Comparison of ENCODE assay signal across 37 cellular contexts in genomic region chr22:19046287-19046686, GRCh38.
DNase-seq lines count a peak whose midpoint lies in the region; ATAC-seq, FAIRE-seq and TF ChIP-seq lines count a peak whose summit lies in the region.
"Had no signal": no experiment of that assay in that cellular context is flagged by ENCODE, and none has a peak within 500 bp of the region (broad histone marks: within the 10 kb centered on the region; RNA-seq: fewer than 3 reads in every experiment).

No MANE protein-coding gene starts in this region.

- TF ChIP-seq CTCF in natural killer cell (IDR thresholded peaks at IDR 0.05), result no peak
- TF ChIP-seq CTCF in K562 (IDR thresholded peaks at IDR 0.05 in 2 of 3, conservative IDR thresholded peaks at IDR 0.05 in 1 of 3; ENCODE audit: insufficient read depth in 2 of 3, low read depth in 1 of 3, low read length in 3 of 3), result no peak

- H3K4me1 Mint-ChIP-seq in activated naive CD4-positive, alpha-beta T cell treated with anti-CD3 and anti-CD28 coated beads, Interleukin-2, amount 10 ng/mL, durations not matched to agents 7 days and 5 days, result no peaks in the 10 kb centered on the region
- peaks cover 5 to 6% of the 10 kb centered on the region in 2 donors for H3K4me1 Mint-ChIP-seq in natural killer cell treated with Interleukin-12 subunit alpha and Interleukin-12 subunit beta and Interleukin-15 and Interleukin-18, amount 100 ng/mL, for 72 hours (ENCODE audit: low read depth in 2 of 2)
- peaks cover 0 to 6% of the 10 kb centered on the region in 2 donors for H3K4me1 Mint-ChIP-seq in natural killer cell
- H3K4me1 Mint-ChIP-seq in stimulated activated effector memory CD8-positive, alpha-beta T cell treated with anti-CD3 and anti-CD28 coated beads, Interleukin-12 subunit alpha, Interleukin-12 subunit beta, amount 100 ng/mL, for 72 hours, result peaks cover under 1% of the 10 kb centered on the region
- H3K4me1 Mint-ChIP-seq: B cell, CD14-positive monocyte had no signal

- no peaks in the 10 kb centered on the region for H3K27me3 ChIP-seq in K562 (ENCODE audit: control insufficient read depth in 2 of 2, insufficient read depth in 2 of 2, low read length in 2 of 2)
- H3K27me3 ChIP-seq: BE2C; BLaER1; BLaER1 treated with 17β-estradiol and CSF1 and Interleukin-3, amounts not matched to agents 10 nM and 100 nM had no signal

- H3K27ac Mint-ChIP-seq in activated naive CD4-positive, alpha-beta T cell treated with anti-CD3 and anti-CD28 coated beads, Interleukin-2, amount 10 ng/mL, durations not matched to agents 7 days and 5 days, result peak overlapping the region; percentile 5
- no peak overlapping the region for H3K27ac Mint-ChIP-seq in natural killer cell treated with Interleukin-12 subunit alpha and Interleukin-12 subunit beta and Interleukin-15 and Interleukin-18, amount 100 ng/mL, for 72 hours
- H3K27ac Mint-ChIP-seq in natural killer cell, result no peak overlapping the region
- peak overlapping the region; percentile 26 for H3K27ac Mint-ChIP-seq in stimulated activated effector memory CD8-positive, alpha-beta T cell treated with anti-CD3 and anti-CD28 coated beads, Interleukin-12 subunit alpha, Interleukin-12 subunit beta, amount 100 ng/mL, for 72 hours
- H3K27ac Mint-ChIP-seq: B cell; CD4-positive, alpha-beta T cell; CD8-positive, alpha-beta memory T cell; CD8-positive, alpha-beta T cell had no signal

- H3K27ac ChIP-seq in K562 (ENCODE audit: extremely low read depth, low read depth, low read length), result no peak overlapping the region
- H3K27ac ChIP-seq: 22Rv1; A549; BLaER1; BLaER1 treated with 17β-estradiol and CSF1 and Interleukin-3, amounts not matched to agents 10 nM and 100 nM; C4-2B had no signal

- no peak for TF ChIP-seq POLR2A in K562 (conservative IDR thresholded peaks at IDR 0.05)

- H3K4me3 ChIP-seq in K562, result no peak overlapping the region
- H3K4me3 ChIP-seq: A549; BLaER1; BLaER1 treated with 17β-estradiol and CSF1 and Interleukin-3, amounts not matched to agents 10 nM and 100 nM had no signal

- in situ Hi-C loops in K562 (cut with MboI) (no loop called here), G401 (cut with HindIII; ENCODE audit: low sequenced_read_pairs) (no loop called here)

- WGBS in K562 (ENCODE audit: insufficient coverage, low coverage, missing lambda C conversion rate), result 86% methylated on average over 2 of the region's 2 CpGs

- intact Hi-C loops in natural killer cell (cut with micrococcal nuclease), result no loop called here
- intact Hi-C loops in K562 (cut with micrococcal nuclease), result no loop called here

- BruUV-seq in K562 (replicated peaks; lab: Mats Ljungman, UMichigan), result no TSS peak

- peaks cover 6% of the 10 kb centered on the region for H3K9me1 ChIP-seq in K562 (ENCODE audit: control insufficient read depth, insufficient read depth, low read length)

- H4K20me1 ChIP-seq in K562 (replicated peaks; ENCODE audit: control insufficient read depth, insufficient read depth, low read length), result peaks cover 19% of the 10 kb centered on the region; the same call in 1 of the 2 replicates

- H3K9me3 Mint-ChIP-seq in activated naive CD4-positive, alpha-beta T cell treated with anti-CD3 and anti-CD28 coated beads, Interleukin-2, amount 10 ng/mL, durations not matched to agents 7 days and 5 days, result no peaks in the 10 kb centered on the region
- no peaks in the 10 kb centered on the region for H3K9me3 Mint-ChIP-seq in natural killer cell treated with Interleukin-12 subunit alpha and Interleukin-12 subunit beta and Interleukin-15 and Interleukin-18, amount 100 ng/mL, for 72 hours
- H3K9me3 Mint-ChIP-seq in natural killer cell, result no peaks in the 10 kb centered on the region
- H3K9me3 Mint-ChIP-seq in stimulated activated effector memory CD8-positive, alpha-beta T cell treated with anti-CD3 and anti-CD28 coated beads, Interleukin-12 subunit alpha, Interleukin-12 subunit beta, amount 100 ng/mL, for 72 hours, result no peaks in the 10 kb centered on the region
- H3K9me3 Mint-ChIP-seq: CD14-positive monocyte; CD4-positive, alpha-beta memory T cell; CD4-positive, alpha-beta T cell; CD4-positive, CD25-positive, alpha-beta regulatory T cell; CD8-positive, alpha-beta memory T cell; CD8-positive, alpha-beta T cell had no signal

- POLR2A ChIA-PET in K562 (lab: Yijun Ruan, JAX), result interaction anchor here (0.7 to 4.3 kb wide), 4 partner anchors 8 to 47 kb away, joined by 3 to 37 read pairs (median 16); no protein-coding TSS in a partner anchor

- FAIRE-seq in K562 (lab: Jason Lieb, UNC), result no peak
- FAIRE-seq: A204.1, A549, D721Med had no signal

- CTCF ChIA-PET in activated naive CD4-positive, alpha-beta T cell treated with anti-CD3 and anti-CD28 coated beads, Interleukin-2, amount 10 ng/mL, durations not matched to agents 7 days and 5 days (lab: Charles Lee), result no interaction called here
- CTCF ChIA-PET in K562 (lab: Yijun Ruan, JAX; ENCODE audit: low intra/inter-chr PET ratio), result no interaction called here

- TF ChIP-seq RAD21 in K562 (CRISPR knock-in tag; conservative IDR thresholded peaks at IDR 0.05 in 1 of 2, IDR thresholded peaks at IDR 0.05 in 1 of 2), result no peak

- TF ChIP-seq EP300 in K562 (IDR thresholded peaks at IDR 0.05; ENCODE audit: low read length), result no peak

- no peak overlapping the region for H3K4me2 ChIP-seq in K562 (ENCODE audit: insufficient read depth, low read length)
- H3K4me2 ChIP-seq: A549; BLaER1; BLaER1 treated with 17β-estradiol and CSF1 and Interleukin-3, amounts not matched to agents 10 nM and 100 nM had no signal

- no peak for ATAC-seq in natural killer cell treated with Interleukin-12 subunit alpha and Interleukin-12 subunit beta and Interleukin-15 and Interleukin-18, amount 100 ng/mL, for 72 hours
- ATAC-seq in natural killer cell (no peak), K562 (no peak)
- ATAC-seq in stimulated activated effector memory CD8-positive, alpha-beta T cell treated with anti-CD3 and anti-CD28 coated beads, Interleukin-12 subunit alpha, Interleukin-12 subunit beta, amount 100 ng/mL, for 72 hours, result no peak
- ATAC-seq: A549; CD8-positive, alpha-beta T cell had no signal

- H3K36me3 Mint-ChIP-seq in activated naive CD4-positive, alpha-beta T cell treated with anti-CD3 and anti-CD28 coated beads, Interleukin-2, amount 10 ng/mL, durations not matched to agents 7 days and 5 days, result peaks cover 46% of the 10 kb centered on the region
- H3K36me3 Mint-ChIP-seq in natural killer cell treated with Interleukin-12 subunit alpha and Interleukin-12 subunit beta and Interleukin-15 and Interleukin-18, amount 100 ng/mL, for 72 hours, result peaks cover 21% of the 10 kb centered on the region
- peaks cover 15% of the 10 kb centered on the region for H3K36me3 Mint-ChIP-seq in natural killer cell
- H3K36me3 Mint-ChIP-seq in stimulated activated effector memory CD8-positive, alpha-beta T cell treated with anti-CD3 and anti-CD28 coated beads, Interleukin-12 subunit alpha, Interleukin-12 subunit beta, amount 100 ng/mL, for 72 hours, result peaks cover 79% of the 10 kb centered on the region

- H3K9me3 ChIP-seq in K562 (replicated peaks; ENCODE audit: control insufficient read depth, insufficient read depth, low read depth, low read length), result no peaks in the 10 kb centered on the region
- H3K9me3 ChIP-seq: A549; BE2C; BLaER1; BLaER1 treated with 17β-estradiol and CSF1 and Interleukin-3, amounts not matched to agents 10 nM and 100 nM; Caco-2 had no signal

- H3K79me2 ChIP-seq in K562 (ENCODE audit: control insufficient read depth, insufficient read depth, low read length), result no peaks in the 10 kb centered on the region

- no peak overlapping the region for H3K4me3 Mint-ChIP-seq in activated naive CD4-positive, alpha-beta T cell treated with anti-CD3 and anti-CD28 coated beads, Interleukin-2, amount 10 ng/mL, durations not matched to agents 7 days and 5 days
- no peak overlapping the region for H3K4me3 Mint-ChIP-seq in natural killer cell treated with Interleukin-12 subunit alpha and Interleukin-12 subunit beta and Interleukin-15 and Interleukin-18, amount 100 ng/mL, for 72 hours
- no peak overlapping the region for H3K4me3 Mint-ChIP-seq in natural killer cell
- no peak overlapping the region for H3K4me3 Mint-ChIP-seq in stimulated activated effector memory CD8-positive, alpha-beta T cell treated with anti-CD3 and anti-CD28 coated beads, Interleukin-12 subunit alpha, Interleukin-12 subunit beta, amount 100 ng/mL, for 72 hours
- H3K4me3 Mint-ChIP-seq: B cell; CD14-positive monocyte; CD4-positive, alpha-beta memory T cell; CD4-positive, alpha-beta T cell; CD4-positive, CD25-positive, alpha-beta regulatory T cell; CD8-positive, alpha-beta memory T cell; CD8-positive, alpha-beta T cell had no signal

- H2AFZ ChIP-seq in K562 (ENCODE audit: low read depth, low read length), result no peak overlapping the region

- peaks cover 93% of the 10 kb centered on the region for H3K36me3 ChIP-seq in K562 (ENCODE audit: control insufficient read depth, insufficient read depth, low read length)

- H3K4me1 ChIP-seq in K562 (replicated peaks in 1 of 2; ENCODE audit: control insufficient read depth in 2 of 2, insufficient read depth in 2 of 2, low read length in 2 of 2), result peaks cover 0 to 5% of the 10 kb centered on the region in 2 experiments; a peak in 2 of 5 replicates
- H3K4me1 ChIP-seq: A549, BE2C, Caco-2 had no signal

- DNase-seq in activated naive CD4-positive, alpha-beta T cell treated with anti-CD3 and anti-CD28 coated beads, Interleukin-2, amount 10 ng/mL, durations not matched to agents 7 days and 5 days, result no peak
- DNase-seq in activated naive CD4-positive, alpha-beta T cell (lab: John Stamatoyannopoulos, UW), result no peak
- peak; percentile 28 for DNase-seq in natural killer cell treated with Interleukin-12 subunit alpha and Interleukin-12 subunit beta and Interleukin-15 and Interleukin-18, amount 100 ng/mL, for 72 hours (ENCODE audit: low spot score)
- DNase-seq in natural killer cell (no peak), K562 (ENCODE audit: extremely low read depth in 1 of 4, low spot score in 3 of 4) (no peak), G401 (ENCODE audit: low spot score) (no peak), NCI-H69 (lab: John Stamatoyannopoulos, UW) (no peak)
- no peak for DNase-seq in stimulated activated effector memory CD8-positive, alpha-beta T cell treated with anti-CD3 and anti-CD28 coated beads, Interleukin-12 subunit alpha, Interleukin-12 subunit beta, amount 100 ng/mL, for 72 hours (ENCODE audit: low spot score in 2 of 2)
- DNase-seq: 8988T; ACHN; AML-193; C1 segment of cervical spinal cord; Caco-2; Calu3; CD4-positive, alpha-beta memory T cell; CD4-positive, alpha-beta T cell; CD4-positive, CD25-positive, alpha-beta regulatory T cell; CD8-positive, alpha-beta memory T cell; CD8-positive, alpha-beta T cell; COR-L47; DMS 273 treated with DMSO at 0.1 percent for 48 hours; DMS153; DMS53; DMS79; DMS79 treated with DMSO at 0.1 percent for 48 hours; DND-41; EL had no signal

- H3K27me3 Mint-ChIP-seq in activated naive CD4-positive, alpha-beta T cell treated with anti-CD3 and anti-CD28 coated beads, Interleukin-2, amount 10 ng/mL, durations not matched to agents 7 days and 5 days, result no peaks in the 10 kb centered on the region
- no peaks in the 10 kb centered on the region for H3K27me3 Mint-ChIP-seq in natural killer cell treated with Interleukin-12 subunit alpha and Interleukin-12 subunit beta and Interleukin-15 and Interleukin-18, amount 100 ng/mL, for 72 hours
- H3K27me3 Mint-ChIP-seq in natural killer cell (ENCODE audit: low read depth in 2 of 2), result no peaks in the 10 kb centered on the region
- H3K27me3 Mint-ChIP-seq: B cell; CD4-positive, alpha-beta memory T cell; CD4-positive, alpha-beta T cell; CD4-positive, CD25-positive, alpha-beta regulatory T cell had no signal

- no peak overlapping the region for H3K9ac ChIP-seq in K562 (ENCODE audit: insufficient read depth in 1 of 2, low read depth in 2 of 2, low read length in 2 of 2)
- H3K9ac ChIP-seq: BLaER1; BLaER1 treated with 17β-estradiol and CSF1 and Interleukin-3, amounts not matched to agents 10 nM and 100 nM had no signal

Comparison
In these comparisons a context has a peak if more than half of its experiments do, and no peak if none do; other contexts are left out.
1. H3K27ac Mint-ChIP-seq: peak in activated naive CD4-positive, alpha-beta T cell treated with anti-CD3 and anti-CD28 coated beads, Interleukin-2, amount 10 ng/mL, durations not matched to agents 7 days and 5 days (single experiment) and stimulated activated effector memory CD8-positive, alpha-beta T cell treated with anti-CD3 and anti-CD28 coated beads, Interleukin-12 subunit alpha, Interleukin-12 subunit beta, amount 100 ng/mL, for 72 hours (single experiment); none in natural killer cell treated with Interleukin-12 subunit alpha and Interleukin-12 subunit beta and Interleukin-15 and Interleukin-18, amount 100 ng/mL, for 72 hours (0 of 2) and natural killer cell (0 of 2).